10 cellular contexts compared by ENCODE assay signal in genomic region chr20:56995635-56996075, GRCh38.
A peak's percentile ranks its signal among the peaks of the same experiment; 100 is the strongest.
DNase-seq lines count a peak whose midpoint lies in the region; ATAC-seq and FAIRE-seq lines count a peak whose summit lies in the region.
"Had no signal": no experiment of that assay in that cellular context is flagged by ENCODE, and none has a peak within 500 bp of the region (broad histone marks: within the 10 kb centered on the region; RNA-seq: fewer than 3 reads in every experiment).

No MANE protein-coding gene starts in this region.

- DNase-seq in stimulated activated CD4-positive, alpha-beta T cell treated with anti-CD3 and anti-CD28 coated beads, Interleukin-15, amount 100 ng/mL, for 24 hours = peak; percentile 38
- no peak for DNase-seq in stimulated activated CD4-positive, alpha-beta T cell treated with anti-CD3 and anti-CD28 coated beads, Interleukin-4, amount 100 ng/mL, for 24 hours
- DNase-seq in NT2/D1 (ENCODE audit: low read depth, low spot score) (no peak), urothelium cell line (ENCODE audit: low spot score) (peak; percentile 68)
- no peak for DNase-seq in activated CD8-positive, alpha-beta memory T cell treated with anti-CD3 and anti-CD28 coated beads, Interleukin-2, amount 50 U/mL, for 4 hours
- DNase-seq: NCI-H187 had no signal

- FAIRE-seq in urothelium cell line (lab: Jason Lieb, UNC) = no peak

- H3K36me3 ChIP-seq in NT2/D1 (ENCODE audit: insufficient read depth, insufficient read length, low read length) = no peaks in the 10 kb centered on the region
- H3K36me3 ChIP-seq: neutrophil had no signal

- H3K9ac ChIP-seq in NT2/D1 (ENCODE audit: insufficient read length, low read depth) = peak overlapping the region; percentile 42

- H3K27me3 ChIP-seq in NT2/D1 (ENCODE audit: insufficient read depth, insufficient read length) = peaks cover 19% of the 10 kb centered on the region
- H3K27me3 ChIP-seq: neutrophil had no signal

- H3K4me3 ChIP-seq in NT2/D1 (ENCODE audit: insufficient read length, low read depth) = no peak overlapping the region

- ATAC-seq in esophagus mucosa (peak; percentile 58), HG03108 (IDR thresholded peaks at IDR 0.05; ENCODE audit: unreplicated experiment) (no peak), HG03460 (IDR thresholded peaks at IDR 0.05; ENCODE audit: unreplicated experiment) (no peak)

- H3K9me3 ChIP-seq in NT2/D1 (ENCODE audit: insufficient read depth, low read length) = peaks cover 27% of the 10 kb centered on the region
- H3K9me3 ChIP-seq: neutrophil had no signal

- peaks cover 6% of the 10 kb centered on the region for H3K4me1 ChIP-seq in NT2/D1 (ENCODE audit: insufficient read depth, insufficient read length)

Comparison
In these comparisons a context has a peak if more than half of its experiments do, and no peak if none do; other contexts are left out.
1. DNase-seq: peak in stimulated activated CD4-positive, alpha-beta T cell treated with anti-CD3 and anti-CD28 coated beads, Interleukin-15, amount 100 ng/mL, for 24 hours (single experiment) and urothelium cell line (single experiment); none in stimulated activated CD4-positive, alpha-beta T cell treated with anti-CD3 and anti-CD28 coated beads, Interleukin-4, amount 100 ng/mL, for 24 hours (single experiment), NT2/D1 (single experiment) and activated CD8-positive, alpha-beta memory T cell treated with anti-CD3 and anti-CD28 coated beads, Interleukin-2, amount 50 U/mL, for 4 hours (single experiment).